ENCODE assay signal across 40 cellular contexts in genomic region chr7:134500406-134500805, GRCh38. TPM values are rescaled to one million over a fixed set of nuclear protein-coding genes. Genes with fewer than 3 reads are reported as not detected.
"Had no signal": no experiment of that assay in that cellular context is flagged by ENCODE, and none has a peak within 500 bp of the region (broad histone marks: within the 10 kb centered on the region; RNA-seq: fewer than 3 reads in every experiment).

No MANE protein-coding gene starts in this region.

- H3K36me3 ChIP-seq: adrenal gland, brain microvascular endothelial cell, breast epithelium, WERI-Rb-1 had no signal

- DNase-seq: activated B cell treated with CpG ODN at 0.5 μM for 24 hours; activated CD4-positive, alpha-beta memory T cell treated with anti-CD3 and anti-CD28 coated beads for 36 hours; activated CD4-positive, alpha-beta T cell treated with anti-CD3 and anti-CD28 coated beads for 4 hours; activated CD4-positive, alpha-beta T cell treated with anti-CD3 and anti-CD28 coated beads, Interleukin-2, amount 10 ng/mL, durations not matched to agents 24 days and 14 days; activated CD4-positive, alpha-beta T cell treated with anti-CD3 and anti-CD28 coated beads, Interleukin-2, amount 50 U/mL, for 1 hour; activated CD4-positive, alpha-beta T cell treated with anti-CD3 and anti-CD28 coated beads, Interleukin-2, amount 50 U/mL, for 4 hours; activated CD4-positive, CD25-positive, alpha-beta regulatory T cell treated with anti-CD3 and anti-CD28 coated beads, Interleukin-2, amount 50 U/mL, for 72 hours; activated CD8-positive, alpha-beta memory T cell treated with anti-CD3 and anti-CD28 coated beads, Interleukin-2, amount 50 U/mL, for 4 hours; activated CD8-positive, alpha-beta T cell treated with anti-CD3 and anti-CD28 coated beads for 36 hours; activated effector memory CD4-positive, alpha-beta T cell treated with anti-CD3 and anti-CD28 coated beads, Interleukin-2, amount 50 U/mL, for 16 hours; activated gamma-delta T cell treated with Interleukin-2 at 50 U/mL for 16 hours; activated naive CD4-positive, alpha-beta T cell; activated naive CD4-positive, alpha-beta T cell treated with anti-CD3 and anti-CD28 coated beads for 36 hours; activated naive CD4-positive, alpha-beta T cell treated with anti-CD3 and anti-CD28 coated beads, Interleukin-2, amount 50 U/mL, for 16 hours; activated naive CD8-positive, alpha-beta T cell treated with anti-CD3 and anti-CD28 coated beads for 36 hours; activated T-cell treated with anti-CD3 and anti-CD28 coated beads for 4 hours; activated T-cell treated with anti-CD3 and anti-CD28 coated beads, Interleukin-2, amount 50 U/mL, for 1 hour; activated T-cell treated with anti-CD3 and anti-CD28 coated beads, Interleukin-2, amount 50 U/mL, for 4 hours; activated T-cell treated with anti-CD3 and anti-CD28 coated beads, Interleukin-2, amount 50 U/mL, for 72 hours; adrenal gland; amniotic stem cell; aorta; body of pancreas; brain microvascular endothelial cell; central memory CD4-positive, alpha-beta T cell; T-helper 1 cell; T-helper 2 cell; T-helper 9 cell; WERI-Rb-1 had no signal

- H3K4me3 Mint-ChIP-seq: activated B cell treated with CpG ODN at 0.5 μM for 24 hours; activated CD4-positive, alpha-beta memory T cell treated with anti-CD3 and anti-CD28 coated beads for 36 hours; activated CD4-positive, alpha-beta T cell treated with anti-CD3 and anti-CD28 coated beads, Interleukin-2, amount 10 ng/mL, durations not matched to agents 24 days and 14 days; activated CD8-positive, alpha-beta T cell treated with anti-CD3 and anti-CD28 coated beads for 36 hours; activated naive CD4-positive, alpha-beta T cell treated with anti-CD3 and anti-CD28 coated beads for 36 hours; activated naive CD8-positive, alpha-beta T cell treated with anti-CD3 and anti-CD28 coated beads for 36 hours; activated T-cell treated with anti-CD3 and anti-CD28 coated beads, Interleukin-2, amount 50 U/mL, for 4 hours; activated T-cell treated with anti-CD3 and anti-CD28 coated beads, Interleukin-2, amount 50 U/mL, for 72 hours; activated T-helper 1 cell treated with anti-CD3 and anti-CD28 coated beads, Interleukin-12 subunit alpha, Interleukin-12 subunit beta, Interleukin-2, Interleukin-4 antibody, amounts not matched to agents 30 ng/mL and 10 ng/mL and 1 ng/mL, durations not matched to agents 14 hours and 24 hours and 36 hours; activated T-helper 17 cell treated with anti-CD3 and anti-CD28 coated beads, Interleukin-2, amount 50 U/mL, for 72 hours; T-helper 1 cell treated with Interleukin-12 subunit alpha and Interleukin-12 subunit beta and Interleukin-4 antibody, amounts not matched to agents 30 μg/mL and 1 μg/mL, for 36 hours; T-helper 2 cell treated with Interferon-gamma antibody and Interleukin-4, amounts not matched to agents 5 μg/mL and 100 μg/mL, for 36 hours had no signal

- H3K4me1 ChIP-seq: body of pancreas, breast epithelium had no signal

- H3K36me3 Mint-ChIP-seq: activated CD4-positive, alpha-beta memory T cell treated with anti-CD3 and anti-CD28 coated beads for 36 hours; activated naive CD4-positive, alpha-beta T cell treated with anti-CD3 and anti-CD28 coated beads, Interleukin-2, amount 50 U/mL, for 72 hours; activated naive CD8-positive, alpha-beta T cell treated with anti-CD3 and anti-CD28 coated beads for 36 hours had no signal

- H3K4me1 Mint-ChIP-seq: activated B cell treated with CpG ODN at 0.5 μM for 24 hours; activated CD4-positive, alpha-beta T cell treated with anti-CD3 and anti-CD28 coated beads, Interleukin-2, amount 10 ng/mL, durations not matched to agents 24 days and 14 days; activated naive CD8-positive, alpha-beta T cell treated with anti-CD3 and anti-CD28 coated beads for 36 hours; activated T-helper 17 cell treated with anti-CD3 and anti-CD28 coated beads, Interleukin-2, amount 50 U/mL, for 72 hours had no signal

- ATAC-seq: activated CD8-positive, alpha-beta T cell treated with anti-CD3 and anti-CD28 coated beads for 36 hours; activated naive CD4-positive, alpha-beta T cell treated with anti-CD3 and anti-CD28 coated beads, Interleukin-2, amount 50 U/mL, for 72 hours; activated T-cell treated with anti-CD3 and anti-CD28 coated beads, Interleukin-2, amount 50 U/mL, for 4 hours; activated T-cell treated with anti-CD3 and anti-CD28 coated beads, Interleukin-2, amount 50 U/mL, for 72 hours; activated T-helper 17 cell treated with anti-CD3 and anti-CD28 coated beads, Interleukin-2, amount 50 U/mL, for 72 hours; body of pancreas had no signal

- H3K4me3 ChIP-seq: adrenal gland, body of pancreas, breast epithelium had no signal

- H3K27ac ChIP-seq: adrenal gland, body of pancreas, brain microvascular endothelial cell, breast epithelium, WERI-Rb-1 had no signal

- H3K9me3 ChIP-seq: adrenal gland, body of pancreas, breast epithelium had no signal

- FAIRE-seq: TTC549 had no signal

- H3K27me3 ChIP-seq: adrenal gland, body of pancreas, brain microvascular endothelial cell, breast epithelium had no signal

- H3K9me3 Mint-ChIP-seq: activated B cell treated with CpG ODN at 0.5 μM for 24 hours; activated CD4-positive, alpha-beta memory T cell treated with anti-CD3 and anti-CD28 coated beads for 36 hours; activated CD4-positive, alpha-beta T cell treated with anti-CD3 and anti-CD28 coated beads, Interleukin-2, amount 10 ng/mL, durations not matched to agents 24 days and 14 days; activated CD8-positive, alpha-beta T cell treated with anti-CD3 and anti-CD28 coated beads for 36 hours; activated naive CD4-positive, alpha-beta T cell treated with anti-CD3 and anti-CD28 coated beads for 36 hours; activated naive CD4-positive, alpha-beta T cell treated with anti-CD3 and anti-CD28 coated beads, Interleukin-2, amount 50 U/mL, for 72 hours; activated naive CD8-positive, alpha-beta T cell treated with anti-CD3 and anti-CD28 coated beads for 36 hours; activated T-cell treated with anti-CD3 and anti-CD28 coated beads, Interleukin-2, amount 50 U/mL, for 4 hours; activated T-cell treated with anti-CD3 and anti-CD28 coated beads, Interleukin-2, amount 50 U/mL, for 72 hours; activated T-helper 1 cell treated with anti-CD3 and anti-CD28 coated beads, Interleukin-12 subunit alpha, Interleukin-12 subunit beta, Interleukin-2, Interleukin-4 antibody, amounts not matched to agents 30 ng/mL and 10 ng/mL and 1 ng/mL, durations not matched to agents 14 hours and 24 hours and 36 hours; T-helper 1 cell treated with Interleukin-12 subunit alpha and Interleukin-12 subunit beta and Interleukin-4 antibody, amounts not matched to agents 30 μg/mL and 1 μg/mL, for 36 hours; T-helper 2 cell treated with Interferon-gamma antibody and Interleukin-4, amounts not matched to agents 5 μg/mL and 100 μg/mL, for 36 hours had no signal

- H3K27ac Mint-ChIP-seq: activated B cell treated with CpG ODN at 0.5 μM for 24 hours; activated CD4-positive, alpha-beta memory T cell treated with anti-CD3 and anti-CD28 coated beads for 36 hours; activated CD4-positive, alpha-beta T cell treated with anti-CD3 and anti-CD28 coated beads, Interleukin-2, amount 10 ng/mL, durations not matched to agents 24 days and 14 days; activated CD8-positive, alpha-beta T cell treated with anti-CD3 and anti-CD28 coated beads for 36 hours; activated naive CD4-positive, alpha-beta T cell treated with anti-CD3 and anti-CD28 coated beads for 36 hours; activated naive CD4-positive, alpha-beta T cell treated with anti-CD3 and anti-CD28 coated beads, Interleukin-2, amount 50 U/mL, for 72 hours; activated naive CD8-positive, alpha-beta T cell treated with anti-CD3 and anti-CD28 coated beads for 36 hours; activated T-cell treated with anti-CD3 and anti-CD28 coated beads, Interleukin-2, amount 50 U/mL, for 72 hours; activated T-helper 1 cell treated with anti-CD3 and anti-CD28 coated beads, Interleukin-12 subunit alpha, Interleukin-12 subunit beta, Interleukin-2, Interleukin-4 antibody, amounts not matched to agents 30 ng/mL and 10 ng/mL and 1 ng/mL, durations not matched to agents 14 hours and 24 hours and 36 hours; activated T-helper 17 cell treated with anti-CD3 and anti-CD28 coated beads, Interleukin-2, amount 50 U/mL, for 72 hours; T-helper 1 cell treated with Interleukin-12 subunit alpha and Interleukin-12 subunit beta and Interleukin-4 antibody, amounts not matched to agents 30 μg/mL and 1 μg/mL, for 36 hours; T-helper 2 cell treated with Interferon-gamma antibody and Interleukin-4, amounts not matched to agents 5 μg/mL and 100 μg/mL, for 36 hours had no signal

RNA-seq across cellular contexts. Expression of gene AKR1B10, which starts 27.0 kb away (rescaled TPM):
- total RNA-seq: activated B cell treated with CpG ODN at 0.5 μM for 24 hours; activated CD4-positive, alpha-beta memory T cell treated with anti-CD3 and anti-CD28 coated beads for 36 hours; activated CD4-positive, alpha-beta T cell treated with anti-CD3 and anti-CD28 coated beads, Interleukin-2, amount 10 ng/mL, durations not matched to agents 24 days and 14 days; activated CD8-positive, alpha-beta memory T cell treated with anti-CD3 and anti-CD28 coated beads for 36 hours; activated CD8-positive, alpha-beta T cell treated with anti-CD3 and anti-CD28 coated beads for 36 hours; activated naive CD4-positive, alpha-beta T cell treated with anti-CD3 and anti-CD28 coated beads for 36 hours; activated naive CD4-positive, alpha-beta T cell treated with anti-CD3 and anti-CD28 coated beads, Interleukin-2, amount 50 U/mL, for 72 hours; activated naive CD8-positive, alpha-beta T cell treated with anti-CD3 and anti-CD28 coated beads for 36 hours; activated T-cell treated with anti-CD3 and anti-CD28 coated beads, Interleukin-2, amount 50 U/mL, for 72 hours; activated T-helper 1 cell treated with anti-CD3 and anti-CD28 coated beads, Interleukin-12 subunit alpha, Interleukin-12 subunit beta, Interleukin-2, Interleukin-4 antibody, amounts not matched to agents 30 ng/mL and 10 ng/mL and 1 ng/mL, durations not matched to agents 14 hours and 24 hours and 36 hours; activated T-helper 17 cell treated with anti-CD3 and anti-CD28 coated beads, Interleukin-2, amount 50 U/mL, for 72 hours; cardiac septum had no signal

RNA-seq across cellular contexts. Expression of gene AKR1B15, which starts 48.5 kb away (rescaled TPM):
- total RNA-seq: activated B cell treated with CpG ODN at 0.5 μM for 24 hours; activated CD4-positive, alpha-beta memory T cell treated with anti-CD3 and anti-CD28 coated beads for 36 hours; activated CD4-positive, alpha-beta T cell treated with anti-CD3 and anti-CD28 coated beads, Interleukin-2, amount 10 ng/mL, durations not matched to agents 24 days and 14 days; activated CD8-positive, alpha-beta memory T cell treated with anti-CD3 and anti-CD28 coated beads for 36 hours; activated CD8-positive, alpha-beta T cell treated with anti-CD3 and anti-CD28 coated beads for 36 hours; activated naive CD4-positive, alpha-beta T cell treated with anti-CD3 and anti-CD28 coated beads for 36 hours; activated naive CD4-positive, alpha-beta T cell treated with anti-CD3 and anti-CD28 coated beads, Interleukin-2, amount 50 U/mL, for 72 hours; activated naive CD8-positive, alpha-beta T cell treated with anti-CD3 and anti-CD28 coated beads for 36 hours; activated T-cell treated with anti-CD3 and anti-CD28 coated beads, Interleukin-2, amount 50 U/mL, for 4 hours; activated T-cell treated with anti-CD3 and anti-CD28 coated beads, Interleukin-2, amount 50 U/mL, for 72 hours; activated T-helper 1 cell treated with anti-CD3 and anti-CD28 coated beads, Interleukin-12 subunit alpha, Interleukin-12 subunit beta, Interleukin-2, Interleukin-4 antibody, amounts not matched to agents 30 ng/mL and 10 ng/mL and 1 ng/mL, durations not matched to agents 14 hours and 24 hours and 36 hours; activated T-helper 17 cell treated with anti-CD3 and anti-CD28 coated beads, Interleukin-2, amount 50 U/mL, for 72 hours; astrocyte; cardiac septum; cerebellum had no signal
- polyA plus RNA-seq: aorta had no signal
